Comparison of ENCODE assay signal across 1 cellular context in genomic region chr1:16218674-16219071, GRCh38.
TF ChIP-seq lines count a peak whose summit lies in the region.

No MANE protein-coding gene starts in this region.

TF ChIP-seq in H1, 55 proteins besides CTCF, POLR2A, EP300 and RAD21:
- TF ChIP-seq SAP30 (IDR thresholded peaks at IDR 0.05; ENCODE audit: insufficient read depth, insufficient replicate concordance, low read length) (no peak), NANOG (IDR thresholded peaks at IDR 0.05; ENCODE audit: insufficient read depth, low read depth, low read length, poor library complexity, severe bottlenecking) (no peak), ZNF274 (IDR thresholded peaks at IDR 0.05; ENCODE audit: borderline replicate concordance, extremely low read depth, low read length) (no peak), KDM4A (IDR thresholded peaks at IDR 0.05; ENCODE audit: low read depth, low read length, severe bottlenecking) (no peak), SP2 (IDR thresholded peaks at IDR 0.05; ENCODE audit: low read length) (no peak), TEAD4 (IDR thresholded peaks at IDR 0.05; ENCODE audit: low read depth, low read length) (no peak), ATF3 (IDR thresholded peaks at IDR 0.05; ENCODE audit: insufficient read depth, low read depth, low read length) (no peak), HDAC6 (IDR thresholded peaks at IDR 0.05; ENCODE audit: low read depth, low read length) (no peak), CEBPB (IDR thresholded peaks at IDR 0.05; ENCODE audit: low read depth, low read length) (no peak), RFX5 (IDR thresholded peaks at IDR 0.05; ENCODE audit: borderline replicate concordance, low read depth, low read length) (no peak), TCF12 (IDR thresholded peaks at IDR 0.05; ENCODE audit: low read depth, low read length) (no peak), BRCA1 (IDR thresholded peaks at IDR 0.05; ENCODE audit: low read depth, low read length) (no peak), ASH2L (IDR thresholded peaks at IDR 0.05; ENCODE audit: low read length) (no peak), RXRA (IDR thresholded peaks at IDR 0.05; ENCODE audit: insufficient read depth, low read depth, low read length) (no peak), KDM1A (IDR thresholded peaks at IDR 0.05; ENCODE audit: borderline replicate concordance, low read length) (no peak), KDM5A (IDR thresholded peaks at IDR 0.05; ENCODE audit: low read length) (no peak), CREB1 (IDR thresholded peaks at IDR 0.05) (no peak), POLR2AphosphoS5 (IDR thresholded peaks at IDR 0.05; ENCODE audit: low read depth, low read length) (no peak), SP1 (IDR thresholded peaks at IDR 0.05; ENCODE audit: low read depth, low read length) (no peak)
- TF ChIP-seq, protein P1, sequence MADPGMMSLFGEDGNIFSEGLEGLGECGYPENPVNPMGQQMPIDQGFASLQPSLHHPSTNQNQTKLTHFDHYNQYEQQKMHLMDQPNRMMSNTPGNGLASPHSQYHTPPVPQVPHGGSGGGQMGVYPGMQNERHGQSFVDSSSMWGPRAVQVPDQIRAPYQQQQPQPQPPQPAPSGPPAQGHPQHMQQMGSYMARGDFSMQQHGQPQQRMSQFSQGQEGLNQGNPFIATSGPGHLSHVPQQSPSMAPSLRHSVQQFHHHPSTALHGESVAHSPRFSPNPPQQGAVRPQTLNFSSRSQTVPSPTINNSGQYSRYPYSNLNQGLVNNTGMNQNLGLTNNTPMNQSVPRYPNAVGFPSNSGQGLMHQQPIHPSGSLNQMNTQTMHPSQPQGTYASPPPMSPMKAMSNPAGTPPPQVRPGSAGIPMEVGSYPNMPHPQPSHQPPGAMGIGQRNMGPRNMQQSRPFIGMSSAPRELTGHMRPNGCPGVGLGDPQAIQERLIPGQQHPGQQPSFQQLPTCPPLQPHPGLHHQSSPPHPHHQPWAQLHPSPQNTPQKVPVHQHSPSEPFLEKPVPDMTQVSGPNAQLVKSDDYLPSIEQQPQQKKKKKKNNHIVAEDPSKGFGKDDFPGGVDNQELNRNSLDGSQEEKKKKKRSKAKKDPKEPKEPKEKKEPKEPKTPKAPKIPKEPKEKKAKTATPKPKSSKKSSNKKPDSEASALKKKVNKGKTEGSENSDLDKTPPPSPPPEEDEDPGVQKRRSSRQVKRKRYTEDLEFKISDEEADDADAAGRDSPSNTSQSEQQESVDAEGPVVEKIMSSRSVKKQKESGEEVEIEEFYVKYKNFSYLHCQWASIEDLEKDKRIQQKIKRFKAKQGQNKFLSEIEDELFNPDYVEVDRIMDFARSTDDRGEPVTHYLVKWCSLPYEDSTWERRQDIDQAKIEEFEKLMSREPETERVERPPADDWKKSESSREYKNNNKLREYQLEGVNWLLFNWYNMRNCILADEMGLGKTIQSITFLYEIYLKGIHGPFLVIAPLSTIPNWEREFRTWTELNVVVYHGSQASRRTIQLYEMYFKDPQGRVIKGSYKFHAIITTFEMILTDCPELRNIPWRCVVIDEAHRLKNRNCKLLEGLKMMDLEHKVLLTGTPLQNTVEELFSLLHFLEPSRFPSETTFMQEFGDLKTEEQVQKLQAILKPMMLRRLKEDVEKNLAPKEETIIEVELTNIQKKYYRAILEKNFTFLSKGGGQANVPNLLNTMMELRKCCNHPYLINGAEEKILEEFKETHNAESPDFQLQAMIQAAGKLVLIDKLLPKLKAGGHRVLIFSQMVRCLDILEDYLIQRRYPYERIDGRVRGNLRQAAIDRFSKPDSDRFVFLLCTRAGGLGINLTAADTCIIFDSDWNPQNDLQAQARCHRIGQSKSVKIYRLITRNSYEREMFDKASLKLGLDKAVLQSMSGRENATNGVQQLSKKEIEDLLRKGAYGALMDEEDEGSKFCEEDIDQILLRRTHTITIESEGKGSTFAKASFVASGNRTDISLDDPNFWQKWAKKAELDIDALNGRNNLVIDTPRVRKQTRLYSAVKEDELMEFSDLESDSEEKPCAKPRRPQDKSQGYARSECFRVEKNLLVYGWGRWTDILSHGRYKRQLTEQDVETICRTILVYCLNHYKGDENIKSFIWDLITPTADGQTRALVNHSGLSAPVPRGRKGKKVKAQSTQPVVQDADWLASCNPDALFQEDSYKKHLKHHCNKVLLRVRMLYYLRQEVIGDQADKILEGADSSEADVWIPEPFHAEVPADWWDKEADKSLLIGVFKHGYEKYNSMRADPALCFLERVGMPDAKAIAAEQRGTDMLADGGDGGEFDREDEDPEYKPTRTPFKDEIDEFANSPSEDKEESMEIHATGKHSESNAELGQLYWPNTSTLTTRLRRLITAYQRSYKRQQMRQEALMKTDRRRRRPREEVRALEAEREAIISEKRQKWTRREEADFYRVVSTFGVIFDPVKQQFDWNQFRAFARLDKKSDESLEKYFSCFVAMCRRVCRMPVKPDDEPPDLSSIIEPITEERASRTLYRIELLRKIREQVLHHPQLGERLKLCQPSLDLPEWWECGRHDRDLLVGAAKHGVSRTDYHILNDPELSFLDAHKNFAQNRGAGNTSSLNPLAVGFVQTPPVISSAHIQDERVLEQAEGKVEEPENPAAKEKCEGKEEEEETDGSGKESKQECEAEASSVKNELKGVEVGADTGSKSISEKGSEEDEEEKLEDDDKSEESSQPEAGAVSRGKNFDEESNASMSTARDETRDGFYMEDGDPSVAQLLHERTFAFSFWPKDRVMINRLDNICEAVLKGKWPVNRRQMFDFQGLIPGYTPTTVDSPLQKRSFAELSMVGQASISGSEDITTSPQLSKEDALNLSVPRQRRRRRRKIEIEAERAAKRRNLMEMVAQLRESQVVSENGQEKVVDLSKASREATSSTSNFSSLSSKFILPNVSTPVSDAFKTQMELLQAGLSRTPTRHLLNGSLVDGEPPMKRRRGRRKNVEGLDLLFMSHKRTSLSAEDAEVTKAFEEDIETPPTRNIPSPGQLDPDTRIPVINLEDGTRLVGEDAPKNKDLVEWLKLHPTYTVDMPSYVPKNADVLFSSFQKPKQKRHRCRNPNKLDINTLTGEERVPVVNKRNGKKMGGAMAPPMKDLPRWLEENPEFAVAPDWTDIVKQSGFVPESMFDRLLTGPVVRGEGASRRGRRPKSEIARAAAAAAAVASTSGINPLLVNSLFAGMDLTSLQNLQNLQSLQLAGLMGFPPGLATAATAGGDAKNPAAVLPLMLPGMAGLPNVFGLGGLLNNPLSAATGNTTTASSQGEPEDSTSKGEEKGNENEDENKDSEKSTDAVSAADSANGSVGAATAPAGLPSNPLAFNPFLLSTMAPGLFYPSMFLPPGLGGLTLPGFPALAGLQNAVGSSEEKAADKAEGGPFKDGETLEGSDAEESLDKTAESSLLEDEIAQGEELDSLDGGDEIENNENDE (IDR thresholded peaks at IDR 0.05; ENCODE audit: insufficient replicate concordance, low read length): no peak
